Comparison of ENCODE assay signal across 9 cellular contexts in genomic region chr7:151472644-151473380, GRCh38.
DNase-seq lines count a peak whose midpoint lies in the region; ATAC-seq lines count a peak whose summit lies in the region.
"Had no signal": no experiment of that assay in that cellular context is flagged by ENCODE, and none has a peak within 500 bp of the region (broad histone marks: within the 10 kb centered on the region; RNA-seq: fewer than 3 reads in every experiment).

No MANE protein-coding gene starts in this region.

- peak; percentile 46 for DNase-seq in NAMALWA (ENCODE audit: low spot score)
- peak; percentile 52 for DNase-seq in iris pigment epithelial cell (ENCODE audit: low read depth)
- DNase-seq in 8988T: no peak
- no peak for DNase-seq in NCI-H1092 treated with DMSO at 0.1 percent for 48 hours (lab: John Stamatoyannopoulos, UW)
- DNase-seq in GF-D8 (lab: John Stamatoyannopoulos, UW): no peak
- DNase-seq: NCI-H748 treated with DMSO at 0.1 percent for 48 hours had no signal

- peak; percentile 48 for ATAC-seq in GM18502 (IDR thresholded peaks at IDR 0.05; ENCODE audit: poor library complexity, unreplicated experiment)
- peak; percentile 40 for ATAC-seq in GM21717 (IDR thresholded peaks at IDR 0.05; ENCODE audit: unreplicated experiment)
- ATAC-seq in HG03097 (IDR thresholded peaks at IDR 0.05; ENCODE audit: low FRiP score, unreplicated experiment): no peak

Comparison
In these comparisons a context has a peak if more than half of its experiments do, and no peak if none do; other contexts are left out.
1. DNase-seq: peak in NAMALWA (single experiment) and iris pigment epithelial cell (single experiment); none in 8988T (single experiment), NCI-H1092 treated with DMSO at 0.1 percent for 48 hours (single experiment) and GF-D8 (single experiment).